8 cellular contexts compared by ENCODE assay signal in genomic region chr7:116930156-116930913, GRCh38. TPM values are rescaled to one million over a fixed set of nuclear protein-coding genes. Genes with fewer than 3 reads are reported as not detected.
DNase-seq lines count a peak whose midpoint lies in the region; ATAC-seq and TF ChIP-seq lines count a peak whose summit lies in the region.

No MANE protein-coding gene starts in this region.

- H4K20me1 ChIP-seq in PC-9 (ENCODE audit: insufficient read depth) (no peaks in the 10 kb centered on the region), neural cell (ENCODE audit: insufficient read depth) (no peaks in the 10 kb centered on the region)

- no peak overlapping the region for H3K27ac Mint-ChIP-seq in activated T-cell treated with anti-CD3 and anti-CD28 coated beads, Interleukin-2, amount 50 U/mL, for 24 hours
- H3K27ac Mint-ChIP-seq in stimulated activated naive CD8-positive, alpha-beta T cell treated with anti-CD3 and anti-CD28 coated beads, Interleukin-15, amount 100 ng/mL, for 72 hours, result no peak overlapping the region

- H3K27me3 ChIP-seq in PC-9 (ENCODE audit: insufficient read depth, low read depth) (no peaks in the 10 kb centered on the region), neural cell (ENCODE audit: insufficient read depth, low read depth, low read length) (no peaks in the 10 kb centered on the region)

- H3K36me3 Mint-ChIP-seq in activated T-cell treated with anti-CD3 and anti-CD28 coated beads, Interleukin-2, amount 50 U/mL, for 24 hours (ENCODE audit: low read depth), result no peaks in the 10 kb centered on the region

- H3K9me3 Mint-ChIP-seq in activated T-cell treated with anti-CD3 and anti-CD28 coated beads, Interleukin-2, amount 50 U/mL, for 24 hours, result no peaks in the 10 kb centered on the region
- H3K9me3 Mint-ChIP-seq in stimulated activated naive CD8-positive, alpha-beta T cell treated with anti-CD3 and anti-CD28 coated beads, Interleukin-15, amount 100 ng/mL, for 72 hours, result no peaks in the 10 kb centered on the region

- intact Hi-C loops in PC-9 (cut with micrococcal nuclease; ENCODE audit: unreplicated experiment), result loop anchor here (1.0 to 5.0 kb wide), 5 partner anchors 189 to 786 kb away; no protein-coding TSS in a partner anchor

- peak; percentile 90 for ATAC-seq in GM21619 (IDR thresholded peaks at IDR 0.05; ENCODE audit: unreplicated experiment)
- peak; percentile 88 for ATAC-seq in stimulated activated naive CD8-positive, alpha-beta T cell treated with anti-CD3 and anti-CD28 coated beads, Interleukin-15, amount 100 ng/mL, for 72 hours

- H3K4me1 Mint-ChIP-seq in activated T-cell treated with anti-CD3 and anti-CD28 coated beads, Interleukin-2, amount 50 U/mL, for 24 hours (ENCODE audit: low read depth), result peaks cover 4% of the 10 kb centered on the region
- H3K4me1 Mint-ChIP-seq in stimulated activated naive CD8-positive, alpha-beta T cell treated with anti-CD3 and anti-CD28 coated beads, Interleukin-15, amount 100 ng/mL, for 72 hours, result no peaks in the 10 kb centered on the region

- TF ChIP-seq EP300 in neural cell (conservative IDR thresholded peaks at IDR 0.05; ENCODE audit: poor library complexity, severe bottlenecking), result no peak

- no TSS peak for BruUV-seq in PC-9 (replicated peaks; lab: Mats Ljungman, UMichigan)

- POLR2A ChIA-PET in PC-9 (lab: Charles Lee; ENCODE audit: unreplicated experiment), result interaction anchor here (0.7 kb wide), 1 partner anchor 51 kb away, joined by 3 read pairs; no protein-coding TSS in a partner anchor

- no peaks in the 10 kb centered on the region for H3K9me2 ChIP-seq in PC-9 (ENCODE audit: insufficient read depth)
- H3K9me2 ChIP-seq in neural cell (ENCODE audit: insufficient read depth, low read length), result no peaks in the 10 kb centered on the region

- H2AFZ ChIP-seq in PC-9 (0 out of 2 replicates have a peak overlapping the region, but pooled peaks have one; percentile 48), neural cell (ENCODE audit: low read depth, low read length) (no peak overlapping the region)

- H3K27ac ChIP-seq in PC-9, result no peak overlapping the region
- no peak overlapping the region for H3K27ac ChIP-seq in neural cell (ENCODE audit: low read length)

- H3F3A ChIP-seq in PC-9 (ENCODE audit: insufficient read depth, low read depth) (no peaks in the 10 kb centered on the region), neural cell (ENCODE audit: insufficient read depth, low read length, poor library complexity, severe bottlenecking) (no peaks in the 10 kb centered on the region)

- no peaks in the 10 kb centered on the region for H3K36me3 ChIP-seq in PC-9 (ENCODE audit: low read depth)
- H3K36me3 ChIP-seq in neural cell (ENCODE audit: insufficient read depth, low read length), result no peaks in the 10 kb centered on the region

- CTCF ChIA-PET in PC-9 (lab: Charles Lee), result interaction anchor here (0.5 to 1.4 kb wide), 5 partner anchors 14 to 1305 kb away, joined by 3 to 6 read pairs (median 4); no protein-coding TSS in a partner anchor

- peak; percentile 95 for TF ChIP-seq CTCF in PC-9 (conservative IDR thresholded peaks at IDR 0.05)
- TF ChIP-seq CTCF in fibroblast of mammary gland (conservative IDR thresholded peaks at IDR 0.05; ENCODE audit: control insufficient read depth, insufficient read depth, low read depth, low read length), result peak; percentile 96
- TF ChIP-seq CTCF in neural cell (IDR thresholded peaks at IDR 0.05; ENCODE audit: poor library complexity, severe bottlenecking), result peak; percentile 91

- H3K79me2 ChIP-seq in PC-9 (ENCODE audit: low read depth), result no peaks in the 10 kb centered on the region
- no peaks in the 10 kb centered on the region for H3K79me2 ChIP-seq in neural cell (replicated peaks; ENCODE audit: insufficient read depth, low read length)

- H3K27me3 Mint-ChIP-seq in activated T-cell treated with anti-CD3 and anti-CD28 coated beads, Interleukin-2, amount 50 U/mL, for 24 hours, result peaks cover 3% of the 10 kb centered on the region
- peaks cover 9% of the 10 kb centered on the region for H3K27me3 Mint-ChIP-seq in stimulated activated naive CD8-positive, alpha-beta T cell treated with anti-CD3 and anti-CD28 coated beads, Interleukin-15, amount 100 ng/mL, for 72 hours

- DNase-seq in DMS53 (lab: John Stamatoyannopoulos, UW), result peak; percentile 95
- peak; percentile 51 for DNase-seq in KG1 (lab: John Stamatoyannopoulos, UW)
- peak; percentile 51 to 75 for DNase-seq in PC-9
- DNase-seq in activated T-cell treated with anti-CD3 and anti-CD28 coated beads, Interleukin-2, amount 50 U/mL, for 24 hours, result peak; percentile 82
- peak; percentile 79 for DNase-seq in fibroblast of mammary gland (ENCODE audit: low read depth)
- peak; percentile 56 to 68 for DNase-seq in stimulated activated naive CD8-positive, alpha-beta T cell treated with anti-CD3 and anti-CD28 coated beads, Interleukin-15, amount 100 ng/mL, for 72 hours

- peak overlapping the region; percentile 60 for H3K4me2 ChIP-seq in PC-9
- H3K4me2 ChIP-seq in neural cell (ENCODE audit: low read length), result no peak overlapping the region

- peak; percentile 86 for TF ChIP-seq RAD21 in neural cell (conservative IDR thresholded peaks at IDR 0.05)

- H3K4me1 ChIP-seq in PC-9 (replicated peaks; ENCODE audit: insufficient read depth), result no peaks in the 10 kb centered on the region

- H3K9me3 ChIP-seq in PC-9 (ENCODE audit: insufficient read depth, low read depth) (no peaks in the 10 kb centered on the region), neural cell (ENCODE audit: low read length) (no peaks in the 10 kb centered on the region)

- H3K4me3 Mint-ChIP-seq in activated T-cell treated with anti-CD3 and anti-CD28 coated beads, Interleukin-2, amount 50 U/mL, for 24 hours, result no peak overlapping the region
- no peak overlapping the region for H3K4me3 Mint-ChIP-seq in stimulated activated naive CD8-positive, alpha-beta T cell treated with anti-CD3 and anti-CD28 coated beads, Interleukin-15, amount 100 ng/mL, for 72 hours

- H3K4me3 ChIP-seq in PC-9, result no peak overlapping the region
- H3K4me3 ChIP-seq in fibroblast of mammary gland (ENCODE audit: control insufficient read depth, low read depth, low read length), result no peak overlapping the region
- H3K4me3 ChIP-seq in neural cell (ENCODE audit: low read length), result no peak overlapping the region

- no peak overlapping the region for H3K9ac ChIP-seq in neural cell (ENCODE audit: low read length)

TF ChIP-seq in neural cell, 6 proteins besides CTCF, POLR2A, EP300 and RAD21:
- TF ChIP-seq EZH2 (IDR thresholded peaks at IDR 0.05; ENCODE audit: borderline replicate concordance, insufficient read depth, low read length, poor library complexity, severe bottlenecking) (no peak), SMC3 (conservative IDR thresholded peaks at IDR 0.05; ENCODE audit: poor library complexity) (peak; percentile 83), MXI1 (conservative IDR thresholded peaks at IDR 0.05; ENCODE audit: poor library complexity, severe bottlenecking) (no peak), POLR2AphosphoS5 (IDR thresholded peaks at IDR 0.05) (no peak), TAF1 (IDR thresholded peaks at IDR 0.05; ENCODE audit: low read depth) (no peak), REST (IDR thresholded peaks at IDR 0.05; ENCODE audit: borderline replicate concordance) (no peak)

RNA-seq across cellular contexts. Expression of gene ST7, which starts 23.0 kb away (rescaled TPM):
- total RNA-seq in PC-9 (2021), result 16.3 and 25.8 TPM in 2 replicates
- polyA plus RNA-seq in neural cell, result 76.8 and 104 TPM in 2 replicates
- 187 and 312 TPM in 2 replicates for polyA minus RNA-seq in neural cell
